ENCODE assay signal across 10 cellular contexts in the genomic region with DNA sequence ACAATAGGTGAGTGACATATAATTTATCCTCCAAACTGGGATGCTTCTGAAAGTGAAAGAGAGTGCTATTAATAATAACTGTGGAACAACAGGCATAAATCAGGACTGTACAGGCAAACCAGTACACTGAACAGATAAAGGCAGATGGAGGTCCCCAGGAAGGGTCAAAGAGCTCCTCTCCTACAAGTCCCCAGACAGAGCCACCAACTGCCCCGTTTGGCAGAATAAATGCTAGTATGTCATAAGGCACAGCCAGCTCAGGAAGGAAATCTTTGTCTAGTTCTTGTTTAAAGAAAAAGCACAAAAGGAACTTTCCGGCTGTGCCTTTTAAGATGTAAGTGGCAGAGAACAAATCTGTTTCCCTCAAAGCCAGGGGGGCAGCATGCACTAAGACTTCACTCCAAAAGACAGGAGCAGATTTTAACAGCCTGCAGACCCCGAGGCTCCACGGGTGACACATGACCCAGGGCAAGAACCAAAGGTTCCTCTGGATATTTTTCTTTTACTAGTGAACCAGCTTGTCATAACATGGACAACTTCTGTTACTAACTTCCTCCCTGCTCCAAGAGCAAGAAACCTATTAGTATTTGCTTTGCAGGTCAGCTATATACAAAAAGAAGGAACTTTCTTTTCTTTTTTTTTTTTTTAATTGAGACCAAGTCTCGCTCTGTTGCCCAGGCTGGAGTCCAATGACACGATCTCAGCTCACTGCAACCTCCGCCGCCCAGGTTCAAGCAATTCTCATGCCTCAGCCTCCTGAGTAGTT. TPM values are rescaled to one million over a fixed set of nuclear protein-coding genes. Genes with fewer than 3 reads are reported as not detected.
DNase-seq lines count a peak whose midpoint lies in the region; ATAC-seq and TF ChIP-seq lines count a peak whose summit lies in the region.
"Had no signal": no experiment of that assay in that cellular context is flagged by ENCODE, and none has a peak within 500 bp of the region (broad histone marks: within the 10 kb centered on the region; RNA-seq: fewer than 3 reads in every experiment).

No MANE protein-coding gene starts in this region.

- H3K4me1 ChIP-seq in SK-N-SH (ENCODE audit: control insufficient read depth in 1 of 2, insufficient read depth in 2 of 2, low read depth in 1 of 2, low read length in 1 of 2): peaks cover 29 to 74% of the 10 kb centered on the region in 2 experiments
- H3K4me1 ChIP-seq in liver (ENCODE audit: control insufficient read depth in 4 of 4, insufficient read depth in 4 of 4, low read length in 3 of 4): peaks cover 9 to 58% (median 42%) of the 10 kb centered on the region in 4 donors
- peaks cover 28 to 92% (median 57%) of the 10 kb centered on the region in 5 donors for H3K4me1 ChIP-seq in subcutaneous abdominal adipose tissue (ENCODE audit: control insufficient read depth in 5 of 5, insufficient read depth in 5 of 5, low read length in 5 of 5)

- H3K4me3 ChIP-seq in SK-N-SH (ENCODE audit: low read depth in 2 of 2, low read length in 1 of 2) (no peak overlapping the region), liver (ENCODE audit: low read depth in 1 of 3, low read length in 3 of 3) (no peak overlapping the region), subcutaneous abdominal adipose tissue (ENCODE audit: low read depth in 1 of 5, low read length in 5 of 5) (peak overlapping the region in 1 of 5 donors; percentile 31)

- peaks cover 44% of the 10 kb centered on the region for H3K36me3 Mint-ChIP-seq in activated naive CD8-positive, alpha-beta T cell

- peak overlapping the region; percentile 99 for H3K27ac Mint-ChIP-seq in activated naive CD8-positive, alpha-beta T cell

- peaks cover 96% of the 10 kb centered on the region for H3F3A ChIP-seq in SK-N-SH (replicated peaks; ENCODE audit: insufficient read depth)

- H3K9me2 ChIP-seq in SK-N-SH: no peaks in the 10 kb centered on the region

- no peaks in the 10 kb centered on the region for H3K9me3 ChIP-seq in SK-N-SH
- H3K9me3 ChIP-seq in liver (ENCODE audit: control insufficient read depth in 4 of 4, low read length in 3 of 4): no peaks in the 10 kb centered on the region
- no peaks in the 10 kb centered on the region for H3K9me3 ChIP-seq in subcutaneous abdominal adipose tissue (ENCODE audit: control insufficient read depth in 5 of 5, low read length in 5 of 5)

- in situ Hi-C loops in GM13976 (cut with MboI; ENCODE audit: low sequenced_read_pairs, unreplicated experiment): no loop called here

- H3K79me2 ChIP-seq in SK-N-SH (ENCODE audit: insufficient read depth): peaks cover 99% of the 10 kb centered on the region

- 84% methylated on average over 8 of the region's 8 CpGs for WGBS in SK-N-SH (ENCODE audit: low lambda C conversion rate)
- 68% methylated on average over 8 of the region's 8 CpGs for WGBS in liver

- CTCF ChIA-PET in SK-N-SH (lab: Yijun Ruan, JAX): interaction anchor here (0.6 to 1.6 kb wide), 2 partner anchors 83 to 133 kb away, joined by 3 to 5 read pairs; no protein-coding TSS in a partner anchor

- ATAC-seq in SK-N-SH treated with all-trans-retinoic acid at 6 μM for 48 hours (no peak), GM21515 (IDR thresholded peaks at IDR 0.05; ENCODE audit: unreplicated experiment) (no peak)

- no peaks in the 10 kb centered on the region for H3K27me3 Mint-ChIP-seq in activated naive CD8-positive, alpha-beta T cell

- H3K27me3 ChIP-seq in SK-N-SH (ENCODE audit: insufficient read depth) (no peaks in the 10 kb centered on the region), liver (ENCODE audit: control insufficient read depth in 4 of 4, insufficient read depth in 4 of 4, low read length in 3 of 4) (no peaks in the 10 kb centered on the region), subcutaneous abdominal adipose tissue (ENCODE audit: control insufficient read depth in 5 of 5, insufficient read depth in 4 of 5, low read length in 5 of 5) (no peaks in the 10 kb centered on the region)

- no peak overlapping the region for H2AFZ ChIP-seq in SK-N-SH (ENCODE audit: low read depth)

- H3K4me2 ChIP-seq in SK-N-SH: peak overlapping the region; percentile 29; the same call in 1 of the 2 replicates

- H3K36me3 ChIP-seq in SK-N-SH (replicated peaks in 1 of 2; ENCODE audit: control insufficient read depth in 1 of 2, insufficient read depth in 2 of 2, low read length in 1 of 2): peaks cover 61 to 77% of the 10 kb centered on the region in 2 experiments
- peaks cover under 1 to 35% (median 28%) of the 10 kb centered on the region in 4 donors for H3K36me3 ChIP-seq in liver (ENCODE audit: control insufficient read depth in 4 of 4, insufficient read depth in 3 of 4, low read depth in 1 of 4, low read length in 3 of 4)
- peaks cover 0 to 85% (median 73%) of the 10 kb centered on the region in 5 donors for H3K36me3 ChIP-seq in subcutaneous abdominal adipose tissue (ENCODE audit: control insufficient read depth in 5 of 5, insufficient read depth in 5 of 5, low read length in 5 of 5)

- H3K27ac ChIP-seq in SK-N-SH (ENCODE audit: low read depth in 2 of 2, low read length in 1 of 2) (peak overlapping the region; percentile 7 to 98; a peak in 3 of 4 replicates), liver (ENCODE audit: low read depth in 1 of 2, low read length in 2 of 2) (peak overlapping the region; percentile 14 to 51), subcutaneous abdominal adipose tissue (ENCODE audit: low read depth, low read length) (peak overlapping the region; percentile 95)
- H3K27ac ChIP-seq: 22Rv1 had no signal

- peaks cover 94% of the 10 kb centered on the region for H3K4me1 Mint-ChIP-seq in activated naive CD8-positive, alpha-beta T cell (ENCODE audit: low read depth)

- no peak for TF ChIP-seq EP300 in SK-N-SH (IDR thresholded peaks at IDR 0.05; ENCODE audit: borderline replicate concordance in 1 of 2, low read depth in 1 of 2, low read length in 1 of 2)

- H3K9ac ChIP-seq in SK-N-SH (no peak overlapping the region; the same call in 1 of the 2 replicates), liver (ENCODE audit: low read depth in 1 of 2, low read length in 2 of 2) (no peak overlapping the region), subcutaneous abdominal adipose tissue (ENCODE audit: low read length in 5 of 5) (peak overlapping the region in 1 of 5 donors; percentile 26)

- peak overlapping the region; percentile 90 for H3K4me3 Mint-ChIP-seq in activated naive CD8-positive, alpha-beta T cell

- no peak for DNase-seq in SK-N-SH
- DNase-seq in GM13976 (ENCODE audit: low spot score): no peak
- no peak for DNase-seq in EL
- DNase-seq: NCI-H146 had no signal

- POLR2A ChIA-PET in SK-N-SH (lab: Yijun Ruan, JAX): no interaction called here

- H4K20me1 ChIP-seq in SK-N-SH (ENCODE audit: insufficient read depth): peaks cover 53% of the 10 kb centered on the region

- TF ChIP-seq CTCF in SK-N-SH (IDR thresholded peaks at IDR 0.05) (no peak), liver (IDR thresholded peaks at IDR 0.05; ENCODE audit: low read depth, low read length, missing input control) (no peak), GM13976 (IDR thresholded peaks at IDR 0.05; ENCODE audit: borderline replicate concordance, control extremely low read depth, extremely low read depth, insufficient read depth, missing control alignments) (no peak)

- TF ChIP-seq RAD21 in SK-N-SH (IDR thresholded peaks at IDR 0.05; ENCODE audit: low read length) (no peak), liver (IDR thresholded peaks at IDR 0.05) (peak in 1 of 2 donors; percentile 12)

- no peaks in the 10 kb centered on the region for H3K9me3 Mint-ChIP-seq in activated naive CD8-positive, alpha-beta T cell (ENCODE audit: low read depth)

TF ChIP-seq in SK-N-SH treated with all-trans-retinoic acid at 6 μM for 48 hours, 23 proteins besides CTCF, POLR2A, EP300 and RAD21 (continues in another document):
- TF ChIP-seq, protein P1, sequence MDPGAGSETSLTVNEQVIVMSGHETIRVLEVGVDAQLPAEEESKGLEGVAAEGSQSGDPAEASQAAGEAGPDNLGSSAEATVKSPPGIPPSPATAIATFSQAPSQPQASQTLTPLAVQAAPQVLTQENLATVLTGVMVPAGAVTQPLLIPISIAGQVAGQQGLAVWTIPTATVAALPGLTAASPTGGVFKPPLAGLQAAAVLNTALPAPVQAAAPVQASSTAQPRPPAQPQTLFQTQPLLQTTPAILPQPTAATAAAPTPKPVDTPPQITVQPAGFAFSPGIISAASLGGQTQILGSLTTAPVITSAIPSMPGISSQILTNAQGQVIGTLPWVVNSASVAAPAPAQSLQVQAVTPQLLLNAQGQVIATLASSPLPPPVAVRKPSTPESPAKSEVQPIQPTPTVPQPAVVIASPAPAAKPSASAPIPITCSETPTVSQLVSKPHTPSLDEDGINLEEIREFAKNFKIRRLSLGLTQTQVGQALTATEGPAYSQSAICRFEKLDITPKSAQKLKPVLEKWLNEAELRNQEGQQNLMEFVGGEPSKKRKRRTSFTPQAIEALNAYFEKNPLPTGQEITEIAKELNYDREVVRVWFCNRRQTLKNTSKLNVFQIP (CRISPR knock-in tag; IDR thresholded peaks at IDR 0.05; ENCODE audit: borderline replicate concordance, low read depth): no peak

TF ChIP-seq in liver, 16 proteins besides CTCF, POLR2A, EP300 and RAD21:
- peak; percentile 55 for TF ChIP-seq NR2F2 (IDR thresholded peaks at IDR 0.05)
- TF ChIP-seq, protein P2, sequence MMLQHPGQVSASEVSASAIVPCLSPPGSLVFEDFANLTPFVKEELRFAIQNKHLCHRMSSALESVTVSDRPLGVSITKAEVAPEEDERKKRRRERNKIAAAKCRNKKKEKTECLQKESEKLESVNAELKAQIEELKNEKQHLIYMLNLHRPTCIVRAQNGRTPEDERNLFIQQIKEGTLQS (IDR thresholded peaks at IDR 0.05): no peak

RNA-seq across cellular contexts. Expression of a gene that starts 50.2 kb away (rescaled TPM):
- polyA plus RNA-seq in SK-N-SH (2012; rRNA removed) (202 and 303 TPM in 2 replicates), liver (10 to 100 TPM; 32.3 to 74.1 TPM)
- polyA plus RNA-seq in SK-N-SH (2012; cell fraction: cytosol; rRNA removed): 181 and 225 TPM in 2 replicates
- polyA plus RNA-seq in SK-N-SH (2012; cell fraction: nucleus; rRNA removed): 401 and 439 TPM in 2 replicates
- total RNA-seq in liver: 100 to 1,000 TPM; 123 to 150 TPM

Comparison
In these comparisons a context has a peak if more than half of its experiments do, and no peak if none do; other contexts are left out.
1. H3K27ac ChIP-seq: peak in every context shown above with its lines; median percentile 95 in subcutaneous abdominal adipose tissue; 52 in SK-N-SH; 32 in liver.